In the genomic region with DNA sequence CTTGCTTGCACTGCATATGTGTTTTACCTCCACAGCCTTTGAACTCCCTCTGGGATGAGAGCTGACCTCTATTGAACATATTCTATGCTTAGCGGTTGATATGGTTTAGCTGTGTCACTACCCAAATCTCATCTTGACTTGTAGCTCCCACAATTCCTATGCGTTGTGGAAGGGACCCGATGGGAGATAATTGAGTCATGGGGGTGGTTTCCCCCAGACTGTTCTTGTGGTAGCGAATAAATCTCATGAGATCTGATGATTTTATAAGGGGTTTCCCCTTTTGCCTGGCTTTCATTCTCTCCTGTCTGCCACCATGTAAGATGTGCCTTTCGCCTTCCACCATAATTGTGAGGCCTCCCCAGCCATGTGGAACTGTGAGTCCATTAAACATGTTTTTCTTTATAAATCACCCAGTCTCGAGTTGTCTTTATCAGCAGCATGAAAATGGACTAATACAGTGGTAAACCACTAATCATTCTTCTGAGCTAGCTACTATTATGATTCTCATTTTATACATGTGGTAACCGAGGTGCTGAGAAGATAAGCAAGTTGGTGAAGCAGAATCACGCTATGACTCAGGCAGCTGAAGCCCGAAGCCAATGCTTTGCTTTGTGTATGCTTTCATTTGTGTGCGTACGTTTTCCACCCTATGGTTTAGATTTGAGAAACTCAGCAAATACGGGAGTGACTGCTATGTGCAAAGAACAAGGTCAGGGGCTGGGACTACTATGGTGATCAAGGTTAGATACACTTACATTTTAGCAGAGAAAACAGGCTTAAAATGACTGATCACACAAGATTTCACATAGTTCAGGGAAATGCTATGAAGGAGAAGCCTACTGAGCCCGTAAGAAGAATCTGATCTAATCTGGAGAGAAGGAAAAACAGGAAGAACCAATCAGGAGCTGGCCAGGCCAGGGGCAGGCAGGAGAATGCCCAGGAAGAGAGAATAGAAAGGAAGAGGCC, we compare ENCODE assay signal across 8 cellular contexts.
A peak's percentile ranks its signal among the peaks of the same experiment; 100 is the strongest.
DNase-seq lines count a peak whose midpoint lies in the region; ATAC-seq and TF ChIP-seq lines count a peak whose summit lies in the region.
"Had no signal": no experiment of that assay in that cellular context is flagged by ENCODE, and none has a peak within 500 bp of the region (broad histone marks: within the 10 kb centered on the region; RNA-seq: fewer than 3 reads in every experiment).

No MANE protein-coding gene starts in this region.

- 84 to 91% methylated on average over 11 to 13 of the region's 13 CpGs for WGBS in endodermal cell (ENCODE audit: insufficient coverage in 1 of 2, insufficient read length in 1 of 2), 2 experiments

- peaks cover 4% of the 10 kb centered on the region for H3K9me3 Mint-ChIP-seq in activated T-cell treated with anti-CD3 and anti-CD28 coated beads, Interleukin-2, amount 50 U/mL, for 4 hours
- no peaks in the 10 kb centered on the region for H3K9me3 Mint-ChIP-seq in endodermal cell

- H3K4me1 Mint-ChIP-seq in activated T-cell treated with anti-CD3 and anti-CD28 coated beads, Interleukin-2, amount 50 U/mL, for 4 hours (ENCODE audit: low read depth) = peaks cover 55% of the 10 kb centered on the region
- no peaks in the 10 kb centered on the region for H3K4me1 Mint-ChIP-seq in endodermal cell

- ATAC-seq in GM19455 (IDR thresholded peaks at IDR 0.05; ENCODE audit: unreplicated experiment) = peak; percentile 95
- ATAC-seq in HG03159 (IDR thresholded peaks at IDR 0.05; ENCODE audit: unreplicated experiment) = peak; percentile 97
- ATAC-seq in activated T-cell treated with anti-CD3 and anti-CD28 coated beads, Interleukin-2, amount 50 U/mL, for 4 hours = peak; percentile 85 to 86
- ATAC-seq in mucosa of descending colon = peak; percentile 68

- H3K36me3 Mint-ChIP-seq in activated T-cell treated with anti-CD3 and anti-CD28 coated beads, Interleukin-2, amount 50 U/mL, for 4 hours (ENCODE audit: insufficient read depth) = peaks cover 46% of the 10 kb centered on the region
- H3K36me3 Mint-ChIP-seq in endodermal cell (ENCODE audit: low read depth) = peaks cover 4% of the 10 kb centered on the region

- no peaks in the 10 kb centered on the region for H3K27me3 ChIP-seq in endodermal cell (ENCODE audit: control insufficient read depth, insufficient read depth, low read length, poor library complexity, severe bottlenecking)
- H3K27me3 ChIP-seq: SJSA1 had no signal

- H3K9ac ChIP-seq in endodermal cell (ENCODE audit: extremely low read depth, low read length, poor library complexity, severe bottlenecking) = no peak overlapping the region

- TF ChIP-seq CTCF in mucosa of descending colon (IDR thresholded peaks at IDR 0.05) (no peak), endodermal cell (conservative IDR thresholded peaks at IDR 0.05) (no peak)

- H3K4me1 ChIP-seq in mucosa of descending colon (ENCODE audit: low read depth) (no peaks in the 10 kb centered on the region), endodermal cell (ENCODE audit: control insufficient read depth, insufficient read depth, low read length) (no peaks in the 10 kb centered on the region)

- H3K9me3 ChIP-seq in mucosa of descending colon (no peaks in the 10 kb centered on the region), endodermal cell (ENCODE audit: control insufficient read depth, low read length) (peaks cover 7% of the 10 kb centered on the region)
- H3K9me3 ChIP-seq: SJSA1 had no signal

- intact Hi-C loops in mucosa of descending colon (cut with DNase I, micrococcal nuclease) = no loop called here

- H3K36me3 ChIP-seq in mucosa of descending colon (ENCODE audit: low read depth) (no peaks in the 10 kb centered on the region), endodermal cell (ENCODE audit: control insufficient read depth, insufficient read depth, low read length) (peaks cover 4% of the 10 kb centered on the region)

- DNase-seq in activated T-cell treated with anti-CD3 and anti-CD28 coated beads, Interleukin-2, amount 50 U/mL, for 4 hours = peak; percentile 32
- DNase-seq in mucosa of descending colon (no peak), nucleus accumbens (lab: John Stamatoyannopoulos, UW) (no peak), hippocampal formation (lab: John Stamatoyannopoulos, UW) (no peak), endodermal cell (no peak)

- no peak overlapping the region for H3K27ac Mint-ChIP-seq in endodermal cell

- H3K27me3 Mint-ChIP-seq in activated T-cell treated with anti-CD3 and anti-CD28 coated beads, Interleukin-2, amount 50 U/mL, for 4 hours (ENCODE audit: low read depth) = no peaks in the 10 kb centered on the region
- no peaks in the 10 kb centered on the region for H3K27me3 Mint-ChIP-seq in endodermal cell (ENCODE audit: insufficient read depth)

- peak overlapping the region; percentile 70 for H3K4me3 Mint-ChIP-seq in activated T-cell treated with anti-CD3 and anti-CD28 coated beads, Interleukin-2, amount 50 U/mL, for 4 hours
- no peak overlapping the region for H3K4me3 Mint-ChIP-seq in endodermal cell

- H3K4me3 ChIP-seq in mucosa of descending colon (no peak overlapping the region), endodermal cell (ENCODE audit: low read length) (no peak overlapping the region)
- H3K4me3 ChIP-seq: SJSA1 had no signal

- H3K27ac ChIP-seq in endodermal cell (ENCODE audit: low read depth, low read length) = no peak overlapping the region
- H3K27ac ChIP-seq: SJSA1 had no signal
